Comparison of ENCODE assay signal across 23 cellular contexts in genomic region chr16:9695152-9695551, GRCh38.
DNase-seq lines count a peak whose midpoint lies in the region; ATAC-seq, FAIRE-seq and TF ChIP-seq lines count a peak whose summit lies in the region.
"Had no signal": no experiment of that assay in that cellular context is flagged by ENCODE, and none has a peak within 500 bp of the region (broad histone marks: within the 10 kb centered on the region; RNA-seq: fewer than 3 reads in every experiment).

No MANE protein-coding gene starts in this region.

- H3K27ac ChIP-seq in Panc1 (ENCODE audit: low read length), result no peak overlapping the region
- no peak overlapping the region for H3K27ac ChIP-seq in neural progenitor cell
- H3K27ac ChIP-seq: BLaER1 treated with 17β-estradiol and CSF1 and Interleukin-3, amounts not matched to agents 10 nM and 100 nM had no signal

- H3K27ac Mint-ChIP-seq in neural progenitor cell, result no peak overlapping the region
- H3K27ac Mint-ChIP-seq: CD4-positive, alpha-beta memory T cell; IgD-negative memory B cell had no signal

- intact Hi-C loops in Panc1 (cut with micrococcal nuclease; ENCODE audit: unreplicated experiment), result no loop called here

- H3K4me3 ChIP-seq in Panc1 (ENCODE audit: low read depth in 2 of 2, low read length in 2 of 2), result no peak overlapping the region
- no peak overlapping the region for H3K4me3 ChIP-seq in fibroblast of the aortic adventitia (ENCODE audit: low read depth, low read length)
- no peak overlapping the region for H3K4me3 ChIP-seq in neural progenitor cell
- H3K4me3 ChIP-seq: BLaER1 treated with 17β-estradiol and CSF1 and Interleukin-3, amounts not matched to agents 10 nM and 100 nM had no signal

- H3K4me3 Mint-ChIP-seq in neural progenitor cell, result no peak overlapping the region
- H3K4me3 Mint-ChIP-seq: CD4-positive, alpha-beta memory T cell; IgD-negative memory B cell had no signal

- ATAC-seq in Panc1, result no peak
- ATAC-seq in HG03460 (IDR thresholded peaks at IDR 0.05; ENCODE audit: unreplicated experiment), result no peak
- no peak for ATAC-seq in GM21786 (IDR thresholded peaks at IDR 0.05; ENCODE audit: unreplicated experiment)

- no TSS peak for BruUV-seq in Panc1 (replicated peaks; lab: Mats Ljungman, UMichigan)

- CTCF ChIA-PET in Panc1 (lab: Charles Lee), result no interaction called here

- DNase-seq in ELR (ENCODE audit: low read depth) (peak; percentile 0), Panc1 (ENCODE audit: low read depth, low spot score) (no peak), fibroblast of the aortic adventitia (ENCODE audit: low read depth) (no peak), neural progenitor cell (ENCODE audit: low spot score) (peak; percentile 31), D721Med (ENCODE audit: insufficient read length, low spot score) (no peak)
- DNase-seq: 8988T; Caco-2; CD4-positive, alpha-beta memory T cell; HCEC 1CT; NCI-H1105; NCI-H146; NCI-H2029; NCI-H345; NCI-H524; OCI-M1; Right ventricle myocardium superior had no signal

- H4K20me1 ChIP-seq in neural progenitor cell (ENCODE audit: low read depth), result no peaks in the 10 kb centered on the region
- H4K20me1 ChIP-seq: BLaER1 treated with 17β-estradiol and CSF1 and Interleukin-3, amounts not matched to agents 10 nM and 100 nM had no signal

- no peaks in the 10 kb centered on the region for H3F3A ChIP-seq in neural progenitor cell (ENCODE audit: low read depth)

- no peaks in the 10 kb centered on the region for H3K4me1 ChIP-seq in Panc1 (ENCODE audit: control insufficient read depth, insufficient read depth, low read length)
- no peaks in the 10 kb centered on the region for H3K4me1 ChIP-seq in neural progenitor cell
- H3K4me1 ChIP-seq: BLaER1 treated with 17β-estradiol and CSF1 and Interleukin-3, amounts not matched to agents 10 nM and 100 nM; Caco-2 had no signal

- no peaks in the 10 kb centered on the region for H3K9me3 ChIP-seq in Panc1 (ENCODE audit: control insufficient read depth, insufficient read depth, low read depth, low read length)
- H3K9me3 ChIP-seq in neural progenitor cell (ENCODE audit: low read depth), result no peaks in the 10 kb centered on the region
- H3K9me3 ChIP-seq: Caco-2 had no signal

- no peak overlapping the region for H3K4me2 ChIP-seq in neural progenitor cell
- H3K4me2 ChIP-seq: BLaER1 treated with 17β-estradiol and CSF1 and Interleukin-3, amounts not matched to agents 10 nM and 100 nM had no signal

- no peaks in the 10 kb centered on the region for H3K36me3 Mint-ChIP-seq in neural progenitor cell
- H3K36me3 Mint-ChIP-seq: CD4-positive, alpha-beta memory T cell; IgD-negative memory B cell had no signal

- no peak for FAIRE-seq in D721Med (lab: Jason Lieb, UNC)
- FAIRE-seq: G401.6, GM18507, GM19239 had no signal

- H3K79me2 ChIP-seq in neural progenitor cell (ENCODE audit: low read depth), result no peaks in the 10 kb centered on the region

- no peaks in the 10 kb centered on the region for H3K9me3 Mint-ChIP-seq in neural progenitor cell
- H3K9me3 Mint-ChIP-seq: IgD-negative memory B cell had no signal

- POLR2A ChIA-PET in Panc1 (lab: Charles Lee), result no interaction called here

- H3K9ac ChIP-seq in neural progenitor cell, result no peak overlapping the region
- H3K9ac ChIP-seq: BLaER1 treated with 17β-estradiol and CSF1 and Interleukin-3, amounts not matched to agents 10 nM and 100 nM had no signal

- H2AFZ ChIP-seq in neural progenitor cell (replicated peaks), result no peak overlapping the region

- no peaks in the 10 kb centered on the region for H3K4me1 Mint-ChIP-seq in neural progenitor cell
- H3K4me1 Mint-ChIP-seq: CD4-positive, alpha-beta memory T cell; IgD-negative memory B cell had no signal

- no peaks in the 10 kb centered on the region for H3K27me3 Mint-ChIP-seq in neural progenitor cell (ENCODE audit: insufficient read depth, low read depth)
- H3K27me3 Mint-ChIP-seq: CD4-positive, alpha-beta memory T cell had no signal

- no peaks in the 10 kb centered on the region for H3K36me3 ChIP-seq in Panc1 (ENCODE audit: control insufficient read depth, insufficient read depth, low read length)
- no peaks in the 10 kb centered on the region for H3K36me3 ChIP-seq in neural progenitor cell
- H3K36me3 ChIP-seq: BLaER1 treated with 17β-estradiol and CSF1 and Interleukin-3, amounts not matched to agents 10 nM and 100 nM had no signal

- H3K27me3 ChIP-seq in Panc1 (ENCODE audit: control insufficient read depth, insufficient read depth, low read length), result peaks cover 6% of the 10 kb centered on the region
- no peaks in the 10 kb centered on the region for H3K27me3 ChIP-seq in neural progenitor cell
- H3K27me3 ChIP-seq: BLaER1 treated with 17β-estradiol and CSF1 and Interleukin-3, amounts not matched to agents 10 nM and 100 nM had no signal

- TF ChIP-seq CTCF in Panc1 (IDR thresholded peaks at IDR 0.05), result peak; percentile 23
- TF ChIP-seq CTCF in fibroblast of the aortic adventitia (IDR thresholded peaks at IDR 0.05; ENCODE audit: insufficient read depth, low read length), result peak; percentile 12
- TF ChIP-seq CTCF in neural progenitor cell (IDR thresholded peaks at IDR 0.05), result peak; percentile 42
- no peak for TF ChIP-seq CTCF in D721Med (IDR thresholded peaks at IDR 0.05; ENCODE audit: insufficient read depth, missing control alignments)

- in situ Hi-C loops in Panc1 (cut with HindIII; ENCODE audit: low pct_unique_long_range_greater_than_20kb, low sequenced_read_pairs), result no loop called here

Comparison
In these comparisons a context has a peak if more than half of its experiments do, and no peak if none do; other contexts are left out.
1. DNase-seq: peak in ELR (single experiment) and neural progenitor cell (single experiment); none in Panc1 (single experiment), fibroblast of the aortic adventitia (single experiment) and D721Med (single experiment).